In genomic region chr1:161378014-161378413, GRCh38 we compare ENCODE assay signal across 34 cellular contexts. TPM values are rescaled to one million over a fixed set of nuclear protein-coding genes. Genes with fewer than 3 reads are reported as not detected.
"Had no signal": no experiment of that assay in that cellular context is flagged by ENCODE, and none has a peak within 500 bp of the region (broad histone marks: within the 10 kb centered on the region; RNA-seq: fewer than 3 reads in every experiment).

No MANE protein-coding gene starts in this region.

- H3K4me3 ChIP-seq: coronary artery, esophagus muscularis mucosa, gastroesophageal sphincter, hepatocyte, mucosa of descending colon, prostate gland, right atrium auricular region, sigmoid colon, stomach, thyroid gland had no signal

- H3K4me2 ChIP-seq: hepatocyte had no signal

- H3K27me3 ChIP-seq: esophagus muscularis mucosa, foreskin keratinocyte, gastroesophageal sphincter, heart left ventricle, hepatocyte, neutrophil, right atrium auricular region, sigmoid colon, stomach, thyroid gland had no signal

- H2AFZ ChIP-seq: hepatocyte had no signal

- ATAC-seq: foreskin keratinocyte; gastroesophageal sphincter; heart left ventricle; left lobe of liver; mucosa of descending colon; natural killer cell treated with Interleukin-12 subunit alpha and Interleukin-12 subunit beta and Interleukin-15 and Interleukin-18, amount 100 ng/mL, for 72 hours; stimulated activated effector memory CD8-positive, alpha-beta T cell treated with anti-CD3 and anti-CD28 coated beads, Interleukin-12 subunit alpha, Interleukin-12 subunit beta, amount 100 ng/mL, for 72 hours had no signal

- H3K9me3 ChIP-seq: esophagus muscularis mucosa, gastroesophageal sphincter, heart left ventricle, mucosa of descending colon, neutrophil, prostate gland, right atrium auricular region, sigmoid colon, stomach, thyroid gland had no signal

- H3K27ac ChIP-seq: coronary artery, esophagus muscularis mucosa, foreskin keratinocyte, gastroesophageal sphincter, hepatocyte, neutrophil, prostate gland, right atrium auricular region, sigmoid colon, stomach, thyroid gland had no signal

- H3K79me2 ChIP-seq: hepatocyte had no signal

- DNase-seq: dermis blood vessel endothelial cell; effector memory CD4-positive, alpha-beta T cell; foreskin keratinocyte; heart left ventricle; kidney; mesenchymal stem cell; mucosa of descending colon; naive B cell; sigmoid colon; stimulated activated CD4-positive, alpha-beta T cell treated with anti-CD3 and anti-CD28 coated beads, Interleukin-2, amount 100 ng/mL, for 24 hours; stimulated activated CD4-positive, alpha-beta T cell treated with anti-CD3 and anti-CD28 coated beads, Interleukin-4, amount 100 ng/mL, for 24 hours; stimulated activated naive CD4-positive, alpha-beta T cell treated with Interleukin-2 at 50 U/mL for 16 hours; stomach; thyroid gland had no signal

- H3K36me3 ChIP-seq: esophagus muscularis mucosa, gastroesophageal sphincter, heart left ventricle, neutrophil, prostate gland, right atrium auricular region, sigmoid colon, stomach, thyroid gland had no signal

- H3K4me1 ChIP-seq: prostate gland had no signal

RNA-seq across cellular contexts. Expression of gene CFAP126, which starts 10.3 kb away (rescaled TPM):
- total RNA-seq: dermis blood vessel endothelial cell; endothelial cell of umbilical vein; epithelial cell of proximal tubule; esophagus muscularis mucosa; fibroblast of lung; foreskin keratinocyte; gastroesophageal sphincter; heart left ventricle; hepatocyte; left lobe of liver; lower leg skin; lung microvascular endothelial cell; mesothelial cell of epicardium; mucosa of descending colon; natural killer cell treated with Interleukin-12 subunit alpha and Interleukin-12 subunit beta and Interleukin-15 and Interleukin-18, amount 100 ng/mL, for 72 hours; neural crest cell; omental fat pad; prostate gland; right atrium auricular region; sigmoid colon; skeletal muscle tissue; stomach; subcutaneous adipose tissue; thyroid gland had no signal
- polyA plus RNA-seq: endothelial cell of umbilical vein, fibroblast of lung, foreskin keratinocyte, heart left ventricle, hepatocyte, sigmoid colon, stomach had no signal
